ENCODE assay signal across 14 cellular contexts in genomic region chr20:50521221-50521642, GRCh38. TPM values are rescaled to one million over a fixed set of nuclear protein-coding genes. Genes with fewer than 3 reads are reported as not detected.
DNase-seq lines count a peak whose midpoint lies in the region; ATAC-seq, FAIRE-seq and TF ChIP-seq lines count a peak whose summit lies in the region.
"Had no signal": no experiment of that assay in that cellular context is flagged by ENCODE, and none has a peak within 500 bp of the region (broad histone marks: within the 10 kb centered on the region; RNA-seq: fewer than 3 reads in every experiment).

No MANE protein-coding gene starts in this region.

- no peak for ATAC-seq in stimulated activated naive CD8-positive, alpha-beta T cell treated with anti-CD3 and anti-CD28 coated beads, Interleukin-15, Interleukin-2, amounts not matched to agents 100 U/mL and 50 U/mL, for 24 hours
- ATAC-seq in upper lobe of right lung (peak; percentile 64), HG03520 (IDR thresholded peaks at IDR 0.05; ENCODE audit: unreplicated experiment) (no peak)
- ATAC-seq: stimulated activated naive B cell treated with anti-CD40 and anti-IgM and Interleukin-4, amounts not matched to agents 10 μg/mL and 1 μg/mL and 100 μg/mL, for 72 hours had no signal

- intact Hi-C loops in activated T-helper 2 cell treated with anti-CD3 and anti-CD28 coated beads, Interferon-gamma antibody, Interleukin-2, Interleukin-4, amounts not matched to agents 10 μg/mL and 5 μg/mL and 100 μg/mL, durations not matched to agents 14 hours and 24 hours and 36 hours (cut with micrococcal nuclease): no loop called here
- intact Hi-C loops in upper lobe of right lung (cut with DNase I): loop anchor here (10.0 kb wide), 1 partner anchor 54 kb away; no protein-coding TSS in a partner anchor

- no peaks in the 10 kb centered on the region for H3K36me3 ChIP-seq in liver (ENCODE audit: control insufficient read depth in 4 of 4, insufficient read depth in 3 of 4, low read depth in 1 of 4, low read length in 3 of 4)
- peaks cover 6% of the 10 kb centered on the region for H3K36me3 ChIP-seq in upper lobe of right lung
- H3K36me3 ChIP-seq: BE2C had no signal

- H3K27me3 Mint-ChIP-seq in stimulated activated naive CD8-positive, alpha-beta T cell treated with anti-CD3 and anti-CD28 coated beads, Interleukin-15, Interleukin-2, amounts not matched to agents 100 ng/mL and 50 ng/mL, for 24 hours: no peaks in the 10 kb centered on the region
- H3K27me3 Mint-ChIP-seq in activated T-helper 2 cell treated with anti-CD3 and anti-CD28 coated beads, Interferon-gamma antibody, Interleukin-2, Interleukin-4, amounts not matched to agents 10 μg/mL and 5 μg/mL and 100 μg/mL, durations not matched to agents 14 hours and 24 hours and 36 hours (ENCODE audit: low read depth): no peaks in the 10 kb centered on the region
- H3K27me3 Mint-ChIP-seq: stimulated activated naive B cell treated with anti-CD40 and anti-IgM and Interleukin-4, amounts not matched to agents 10 μg/mL and 1 μg/mL and 100 μg/mL, for 72 hours had no signal

- peak overlapping the region; percentile 93 for H3K27ac Mint-ChIP-seq in stimulated activated naive CD8-positive, alpha-beta T cell treated with anti-CD3 and anti-CD28 coated beads, Interleukin-15, Interleukin-2, amounts not matched to agents 100 ng/mL and 50 ng/mL, for 24 hours
- H3K27ac Mint-ChIP-seq in activated T-helper 2 cell treated with anti-CD3 and anti-CD28 coated beads, Interferon-gamma antibody, Interleukin-2, Interleukin-4, amounts not matched to agents 10 μg/mL and 5 μg/mL and 100 μg/mL, durations not matched to agents 14 hours and 24 hours and 36 hours: peak overlapping the region; percentile 64

- no peak for FAIRE-seq in frontal cortex (lab: Jason Lieb, UNC)
- FAIRE-seq: TTC549 had no signal

- H3K36me3 Mint-ChIP-seq in stimulated activated naive CD8-positive, alpha-beta T cell treated with anti-CD3 and anti-CD28 coated beads, Interleukin-15, Interleukin-2, amounts not matched to agents 100 ng/mL and 50 ng/mL, for 24 hours (ENCODE audit: low read depth): peaks cover 47% of the 10 kb centered on the region
- peaks cover 50% of the 10 kb centered on the region for H3K36me3 Mint-ChIP-seq in activated T-helper 2 cell treated with anti-CD3 and anti-CD28 coated beads, Interferon-gamma antibody, Interleukin-2, Interleukin-4, amounts not matched to agents 10 μg/mL and 5 μg/mL and 100 μg/mL, durations not matched to agents 14 hours and 24 hours and 36 hours (ENCODE audit: low read depth)

- H3K27ac ChIP-seq in liver (ENCODE audit: low read depth in 1 of 2, low read length in 2 of 2): no peak overlapping the region
- no peak overlapping the region for H3K27ac ChIP-seq in upper lobe of right lung

- no peak for TF ChIP-seq RAD21 in liver (IDR thresholded peaks at IDR 0.05)

- H3K4me1 ChIP-seq in liver (ENCODE audit: control insufficient read depth in 4 of 4, insufficient read depth in 4 of 4, low read length in 3 of 4): peaks cover 2 to 32% (median 19%) of the 10 kb centered on the region in 4 donors
- peaks cover 77% of the 10 kb centered on the region for H3K4me1 ChIP-seq in upper lobe of right lung
- H3K4me1 ChIP-seq: BE2C had no signal

- no peak overlapping the region for H3K4me3 ChIP-seq in liver (ENCODE audit: low read depth in 1 of 3, low read length in 3 of 3)
- no peak overlapping the region for H3K4me3 ChIP-seq in upper lobe of right lung

- DNase-seq in stimulated activated naive CD8-positive, alpha-beta T cell treated with anti-CD3 and anti-CD28 coated beads, Interleukin-15, Interleukin-2, amounts not matched to agents 100 U/mL and 50 U/mL, for 24 hours: no peak
- no peak for DNase-seq in activated T-helper 2 cell treated with anti-CD3 and anti-CD28 coated beads, Interferon-gamma antibody, Interleukin-2, Interleukin-4, amounts not matched to agents 10 μg/mL and 5 μg/mL and 100 μg/mL, durations not matched to agents 14 hours and 24 hours and 36 hours (ENCODE audit: low spot score)
- DNase-seq in upper lobe of right lung: no peak
- DNase-seq in NCI-H2107 (lab: John Stamatoyannopoulos, UW): no peak
- DNase-seq in frontal cortex (ENCODE audit: low spot score in 2 of 2): no peak
- DNase-seq: BE2C; DND-41; NCI-H2029; NCI-H774; stimulated activated naive B cell treated with anti-CD40 and anti-IgM and Interleukin-4, amounts not matched to agents 10 μg/mL and 1 μg/mL and 100 μg/mL, for 72 hours had no signal

- H3K27me3 ChIP-seq in liver (ENCODE audit: control insufficient read depth in 4 of 4, insufficient read depth in 4 of 4, low read length in 3 of 4) (no peaks in the 10 kb centered on the region), upper lobe of right lung (no peaks in the 10 kb centered on the region)
- H3K27me3 ChIP-seq: BE2C had no signal

- no peak overlapping the region for H3K9ac ChIP-seq in liver (ENCODE audit: low read depth in 1 of 2, low read length in 2 of 2)

- TF ChIP-seq CTCF in liver (IDR thresholded peaks at IDR 0.05; ENCODE audit: low read depth, low read length, missing input control): no peak
- TF ChIP-seq CTCF in upper lobe of right lung (IDR thresholded peaks at IDR 0.05): no peak

- no peaks in the 10 kb centered on the region for H3K9me3 Mint-ChIP-seq in stimulated activated naive CD8-positive, alpha-beta T cell treated with anti-CD3 and anti-CD28 coated beads, Interleukin-15, Interleukin-2, amounts not matched to agents 100 ng/mL and 50 ng/mL, for 24 hours
- no peaks in the 10 kb centered on the region for H3K9me3 Mint-ChIP-seq in activated T-helper 2 cell treated with anti-CD3 and anti-CD28 coated beads, Interferon-gamma antibody, Interleukin-2, Interleukin-4, amounts not matched to agents 10 μg/mL and 5 μg/mL and 100 μg/mL, durations not matched to agents 14 hours and 24 hours and 36 hours
- H3K9me3 Mint-ChIP-seq: stimulated activated naive B cell treated with anti-CD40 and anti-IgM and Interleukin-4, amounts not matched to agents 10 μg/mL and 1 μg/mL and 100 μg/mL, for 72 hours had no signal

- WGBS in liver: 34% methylated on average over 1 of the region's 1 CpG

- peak overlapping the region; percentile 49 for H3K4me3 Mint-ChIP-seq in stimulated activated naive CD8-positive, alpha-beta T cell treated with anti-CD3 and anti-CD28 coated beads, Interleukin-15, Interleukin-2, amounts not matched to agents 100 ng/mL and 50 ng/mL, for 24 hours
- no peak overlapping the region for H3K4me3 Mint-ChIP-seq in activated T-helper 2 cell treated with anti-CD3 and anti-CD28 coated beads, Interferon-gamma antibody, Interleukin-2, Interleukin-4, amounts not matched to agents 10 μg/mL and 5 μg/mL and 100 μg/mL, durations not matched to agents 14 hours and 24 hours and 36 hours (ENCODE audit: low read depth)

- H3K9me3 ChIP-seq in liver (ENCODE audit: control insufficient read depth in 4 of 4, low read length in 3 of 4) (no peaks in the 10 kb centered on the region), upper lobe of right lung (no peaks in the 10 kb centered on the region)
- H3K9me3 ChIP-seq: BE2C had no signal

- H3K4me1 Mint-ChIP-seq in stimulated activated naive CD8-positive, alpha-beta T cell treated with anti-CD3 and anti-CD28 coated beads, Interleukin-15, Interleukin-2, amounts not matched to agents 100 ng/mL and 50 ng/mL, for 24 hours (ENCODE audit: low read depth): peaks cover 80% of the 10 kb centered on the region
- H3K4me1 Mint-ChIP-seq in activated T-helper 2 cell treated with anti-CD3 and anti-CD28 coated beads, Interferon-gamma antibody, Interleukin-2, Interleukin-4, amounts not matched to agents 10 μg/mL and 5 μg/mL and 100 μg/mL, durations not matched to agents 14 hours and 24 hours and 36 hours (ENCODE audit: low read depth): peaks cover 63% of the 10 kb centered on the region

TF ChIP-seq in liver, 16 proteins besides CTCF, POLR2A, EP300 and RAD21 (continues in another document):
- TF ChIP-seq SP1 (IDR thresholded peaks at IDR 0.05) (peak; percentile 15), HNF4A (conservative IDR thresholded peaks at IDR 0.05) (peak in 1 of 2 donors; percentile 36), JUND (IDR thresholded peaks at IDR 0.05) (no peak), REST (IDR thresholded peaks at IDR 0.05) (no peak), HNF4G (IDR thresholded peaks at IDR 0.05) (no peak), GABPA (IDR thresholded peaks at IDR 0.05 in 1 of 2, conservative IDR thresholded peaks at IDR 0.05 in 1 of 2) (no peak)

RNA-seq across cellular contexts. Expression of gene PTPN1, which starts 11.0 kb away (rescaled TPM):
- total RNA-seq in activated T-helper 2 cell treated with anti-CD3 and anti-CD28 coated beads, Interferon-gamma antibody, Interleukin-2, Interleukin-4, amounts not matched to agents 10 μg/mL and 5 μg/mL and 100 μg/mL, durations not matched to agents 14 hours and 24 hours and 36 hours: 93.2 and 94.6 TPM in 2 replicates
- total RNA-seq in liver (1 to 10 TPM; 9.5 to 9.9 TPM), upper lobe of right lung (101 TPM), frontal cortex (15.9 TPM)
- 10 to 100 TPM in 1 of 2 donors, 1 to 10 TPM in 1; 5.8 to 10.6 TPM for polyA plus RNA-seq in liver
